2 cellular contexts compared by ENCODE assay signal in the genomic region with DNA sequence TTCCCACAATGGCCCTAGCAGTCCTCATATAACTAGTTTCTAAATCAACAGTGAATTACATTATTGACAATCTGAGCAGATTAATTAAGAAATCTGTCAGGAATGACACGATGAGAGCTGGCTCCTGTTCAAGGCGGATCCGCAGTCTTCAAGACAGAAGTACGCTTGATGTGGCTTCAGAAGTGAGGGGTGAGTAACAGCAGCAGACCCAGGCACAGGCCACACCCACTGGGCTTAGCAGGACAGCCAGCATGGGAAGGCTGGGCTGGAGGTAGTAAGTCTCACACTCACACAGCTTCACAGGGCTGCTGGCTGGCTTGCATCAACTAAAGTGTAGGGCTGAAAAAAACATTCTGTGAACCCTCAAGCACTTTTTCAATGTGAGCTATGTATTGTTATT.
TF ChIP-seq lines count a peak whose summit lies in the region.

No MANE protein-coding gene starts in this region.

TF ChIP-seq in IMR-90, 13 proteins besides CTCF, POLR2A, EP300 and RAD21:
- TF ChIP-seq SMC3 (IDR thresholded peaks at IDR 0.05; ENCODE audit: low read depth, low read length) (no peak), MAZ (IDR thresholded peaks at IDR 0.05; ENCODE audit: borderline replicate concordance, low read depth, low read length) (no peak)

TF ChIP-seq in K562, 482 proteins besides CTCF, POLR2A, EP300 and RAD21:
- no peak for TF ChIP-seq HMGN3 (IDR thresholded peaks at IDR 0.05; ENCODE audit: borderline replicate concordance, extremely low read depth, insufficient read length, low read depth, low read length)
- TF ChIP-seq BCOR (IDR thresholded peaks at IDR 0.05), result no peak
TF ChIP-seq in K562: peak in this region for 0.
